Comparison of ENCODE assay signal across 35 cellular contexts in the genomic region with DNA sequence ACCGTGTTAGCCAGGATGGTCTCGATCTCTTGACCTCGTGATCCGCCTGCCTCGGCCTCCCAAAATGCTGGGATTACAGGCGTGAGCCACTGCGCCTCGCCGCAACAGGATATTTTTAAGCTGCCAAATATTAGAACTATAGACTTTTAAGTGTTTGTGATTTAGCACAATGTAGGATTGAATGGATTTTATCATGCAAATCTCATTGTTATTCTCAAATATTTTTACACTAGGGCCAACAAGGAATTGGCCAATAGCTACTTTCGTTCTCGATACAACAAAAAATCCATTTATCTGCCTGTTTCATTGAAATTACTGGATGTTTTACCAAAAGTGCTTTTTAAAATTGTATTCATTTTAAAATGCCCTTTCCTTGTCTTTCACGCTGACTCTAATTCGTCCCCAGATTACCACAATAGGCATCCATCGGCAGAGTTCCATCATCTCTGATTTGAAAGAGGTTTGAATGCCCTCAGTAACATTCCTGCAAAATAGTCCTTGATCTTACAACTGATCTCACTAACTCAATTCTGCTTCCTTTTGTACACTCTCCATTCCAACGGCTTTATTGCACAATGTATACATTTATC.
"Had no signal": no experiment of that assay in that cellular context is flagged by ENCODE, and none has a peak within 500 bp of the region (broad histone marks: within the 10 kb centered on the region; RNA-seq: fewer than 3 reads in every experiment).

No MANE protein-coding gene starts in this region.

- DNase-seq: Karpas-422, Kasumi-1, MG63, MM.1S, MV-4-11, NCI-H1048, NCI-H1092, NCI-H1092 treated with DMSO at 0.1 percent for 48 hours, NCI-H1105, NCI-H1105 treated with DMSO at 0.1 percent for 48 hours, NCI-H1417, NCI-H1417 treated with DMSO at 0.1 percent for 48 hours, NCI-H1436, NCI-H1436 treated with DMSO at 0.1 percent for 48 hours, NCI-H146, NCI-H1694, NCI-H1694 treated with DMSO at 0.1 percent for 48 hours, NCI-H187, NCI-H187 treated with DMSO at 0.1 percent for 48 hours, NCI-H1930, NCI-H2029, NCI-H2029 treated with DMSO at 0.1 percent for 48 hours, NCI-H2081, NCI-H2081 treated with DMSO at 0.1 percent for 48 hours, NCI-H2171, NCI-H2171 treated with DMSO at 0.1 percent for 48 hours, NCI-H2227 treated with DMSO at 0.1 percent for 48 hours, NCI-H226, NCI-H345, NCI-H446, NCI-H446 treated with DMSO at 0.1 percent for 48 hours, NCI-H510A, NCI-H510A treated with DMSO at 0.1 percent for 48 hours, NCI-H524 treated with DMSO at 0.1 percent for 48 hours, NCI-H526 had no signal

- H3K36me3 ChIP-seq: MG63 had no signal

- H3K9me3 ChIP-seq: MG63 had no signal

- H3K4me3 ChIP-seq: MG63 had no signal

- H3K27me3 ChIP-seq: MG63 had no signal
